ENCODE assay signal across 18 cellular contexts in genomic region chr13:33367186-33367895, GRCh38.
A peak's percentile ranks its signal among the peaks of the same experiment; 100 is the strongest.
DNase-seq lines count a peak whose midpoint lies in the region; ATAC-seq, FAIRE-seq and TF ChIP-seq lines count a peak whose summit lies in the region.
"Had no signal": no experiment of that assay in that cellular context is flagged by ENCODE, and none has a peak within 500 bp of the region (broad histone marks: within the 10 kb centered on the region; RNA-seq: fewer than 3 reads in every experiment).

No MANE protein-coding gene starts in this region.

- H3K27me3 ChIP-seq in HepG2 (ENCODE audit: control insufficient read depth in 1 of 2, insufficient read depth in 2 of 2, low read length in 2 of 2) (no peaks in the 10 kb centered on the region), right lobe of liver (no peaks in the 10 kb centered on the region)
- H3K27me3 ChIP-seq in effector memory CD4-positive, alpha-beta T cell (replicated peaks; ENCODE audit: control insufficient read depth, insufficient read depth, low read length, poor library complexity, severe bottlenecking) = no peaks in the 10 kb centered on the region
- H3K27me3 ChIP-seq: MG63 had no signal

- H3K36me3 ChIP-seq in HepG2 (replicated peaks in 1 of 2; ENCODE audit: control insufficient read depth in 1 of 2, insufficient read depth in 2 of 2, low read length in 2 of 2) = no peaks in the 10 kb centered on the region
- no peaks in the 10 kb centered on the region for H3K36me3 ChIP-seq in right lobe of liver
- H3K36me3 ChIP-seq in effector memory CD4-positive, alpha-beta T cell (ENCODE audit: control insufficient read depth, insufficient read depth, low read length) = no peaks in the 10 kb centered on the region
- H3K36me3 ChIP-seq: MG63 had no signal

- H3K9me3 ChIP-seq in HepG2 (ENCODE audit: low read length) = no peaks in the 10 kb centered on the region
- H3K9me3 ChIP-seq in right lobe of liver = no peaks in the 10 kb centered on the region
- no peaks in the 10 kb centered on the region for H3K9me3 ChIP-seq in effector memory CD4-positive, alpha-beta T cell (ENCODE audit: control insufficient read depth, low read length)
- H3K9me3 ChIP-seq: MG63 had no signal

- TF ChIP-seq POLR2A in HepG2 (IDR thresholded peaks at IDR 0.05; ENCODE audit: insufficient read depth in 1 of 2, low read depth in 2 of 2, low read length in 2 of 2) (no peak), right lobe of liver (IDR thresholded peaks at IDR 0.05) (no peak)

- no peaks in the 10 kb centered on the region for H4K20me1 ChIP-seq in HepG2 (ENCODE audit: insufficient read depth, low read length)

- peak overlapping the region in 3 of 8 donors; percentile 13 to 69 (median 53) for H3K4me3 Mint-ChIP-seq in naive B cell
- H3K4me3 Mint-ChIP-seq in effector memory CD8-positive, alpha-beta T cell = no peak overlapping the region

- no peak overlapping the region for H2AFZ ChIP-seq in HepG2 (ENCODE audit: low read length)

- H3K4me3 ChIP-seq in HepG2 (replicated peaks in 1 of 3; ENCODE audit: insufficient read depth in 1 of 3, low read depth in 2 of 3, low read length in 3 of 3) (no peak overlapping the region), right lobe of liver (no peak overlapping the region)
- no peak overlapping the region for H3K4me3 ChIP-seq in effector memory CD4-positive, alpha-beta T cell (ENCODE audit: insufficient read depth, low read depth, low read length, poor library complexity, severe bottlenecking)
- H3K4me3 ChIP-seq: GM12878, MG63 had no signal

- in situ Hi-C loops in HepG2 (cut with HindIII; ENCODE audit: extremely low pct_ligation_motif_present, low pct_unique_long_range_greater_than_20kb) = no loop called here

- FAIRE-seq in HepG2 (lab: Jason Lieb, UNC) = no peak
- FAIRE-seq: GM12878, H54 had no signal

- H3K4me1 ChIP-seq in HepG2 (ENCODE audit: insufficient read depth, low read length) (peaks cover 15% of the 10 kb centered on the region), right lobe of liver (no peaks in the 10 kb centered on the region)
- no peaks in the 10 kb centered on the region for H3K4me1 ChIP-seq in effector memory CD4-positive, alpha-beta T cell (ENCODE audit: control insufficient read depth, insufficient read depth, low read length, poor library complexity, severe bottlenecking)

- H3K27ac Mint-ChIP-seq in naive B cell = peak overlapping the region in 4 of 6 donors; percentile 8 to 73 (median 26)
- no peak overlapping the region for H3K27ac Mint-ChIP-seq in effector memory CD8-positive, alpha-beta T cell

- intact Hi-C loops in HepG2 (cut with micrococcal nuclease; ENCODE audit: unreplicated experiment) = no loop called here
- intact Hi-C loops in right lobe of liver (cut with DNase I) = no loop called here

- POLR2A ChIA-PET in HepG2 (lab: Yijun Ruan, JAX) = interaction anchor here (0.9 kb wide), 1 partner anchor 138 kb away, joined by 3 read pairs; no protein-coding TSS in a partner anchor

- H3K27me3 Mint-ChIP-seq in naive B cell = no peaks in the 10 kb centered on the region
- H3K27me3 Mint-ChIP-seq in effector memory CD8-positive, alpha-beta T cell = peaks cover 16 to 50% of the 10 kb centered on the region in 2 donors

- peaks cover 0 to 10% (median 2%) of the 10 kb centered on the region in 7 donors for H3K9me3 Mint-ChIP-seq in naive B cell
- H3K9me3 Mint-ChIP-seq in effector memory CD8-positive, alpha-beta T cell = peaks cover 0 to 2% of the 10 kb centered on the region in 2 donors

- DNase-seq in HepG2 (ENCODE audit: low spot score) (no peak), right lobe of liver (no peak), naive B cell (no peak), hepatic stellate cell (ENCODE audit: low spot score) (no peak), NCI-H446 (lab: John Stamatoyannopoulos, UW) (no peak)
- no peak for DNase-seq in effector memory CD8-positive, alpha-beta T cell
- DNase-seq in effector memory CD4-positive, alpha-beta T cell = no peak
- DNase-seq: DMS 273 treated with DMSO at 0.1 percent for 48 hours, MG63, NCI-H1092, NCI-H2227 treated with DMSO at 0.1 percent for 48 hours, NCI-H524 treated with DMSO at 0.1 percent for 48 hours, SHP77 treated with DMSO at 0.1 percent for 48 hours had no signal

- WGBS in HepG2 (ENCODE audit: low lambda C conversion rate) = 100% methylated on average over 2 of the region's 2 CpGs
- 91% methylated on average over 2 of the region's 2 CpGs for WGBS in right lobe of liver (ENCODE audit: insufficient coverage, low coverage, low lambda C conversion rate, missing lambda C conversion rate)

- no peak for TF ChIP-seq CTCF in HepG2 (CRISPR knock-in tag; IDR thresholded peaks at IDR 0.05)
- TF ChIP-seq CTCF in right lobe of liver (IDR thresholded peaks at IDR 0.05) = no peak

- CTCF ChIA-PET in HepG2 (lab: Yijun Ruan, JAX; ENCODE audit: low intra/inter-chr PET ratio, low total read pairs) = no interaction called here

- no TSS peak for BruUV-seq in HepG2 (replicated peaks; lab: Mats Ljungman, UMichigan)

- H3K4me2 ChIP-seq in HepG2 (ENCODE audit: low read depth, low read length) = no peak overlapping the region
- H3K4me2 ChIP-seq: KMS-11 had no signal

- TF ChIP-seq EP300 in HepG2 (IDR thresholded peaks at IDR 0.05; ENCODE audit: low read depth in 2 of 2, low read length in 2 of 2) (no peak), HepG2 (CRISPR knock-in tag; IDR thresholded peaks at IDR 0.05; ENCODE audit: borderline replicate concordance) (no peak)

- no peaks in the 10 kb centered on the region for H3K36me3 Mint-ChIP-seq in naive B cell
- H3K36me3 Mint-ChIP-seq in effector memory CD8-positive, alpha-beta T cell (ENCODE audit: insufficient read depth) = peaks cover 3% of the 10 kb centered on the region

- no peaks in the 10 kb centered on the region for H3K79me2 ChIP-seq in HepG2 (ENCODE audit: insufficient read depth, low read length)

- peaks cover 24 to 48% (median 26%) of the 10 kb centered on the region in 3 donors for H3K4me1 Mint-ChIP-seq in naive B cell
- peaks cover 0 to 3% of the 10 kb centered on the region in 2 donors for H3K4me1 Mint-ChIP-seq in effector memory CD8-positive, alpha-beta T cell (ENCODE audit: low read depth in 2 of 2)

- peak overlapping the region; percentile 31 for H3K27ac ChIP-seq in HepG2 (ENCODE audit: extremely low read length, insufficient read depth, low read length)
- no peak overlapping the region for H3K27ac ChIP-seq in right lobe of liver
- no peak overlapping the region for H3K27ac ChIP-seq in effector memory CD4-positive, alpha-beta T cell (ENCODE audit: insufficient read depth, low read length, poor library complexity, severe bottlenecking)
- H3K27ac ChIP-seq: C4-2B, KMS-11 had no signal

- ATAC-seq in HepG2 = no peak
- no peak for ATAC-seq in right lobe of liver
- peak; percentile 50; the same call in 2 of the 3 replicates for ATAC-seq in SK-N-SH treated with all-trans-retinoic acid at 6 μM for 48 hours
- no peak for ATAC-seq in naive B cell (ENCODE audit: low read depth in 2 of 2)
- ATAC-seq in effector memory CD8-positive, alpha-beta T cell (replicated peaks) = no peak

- no peak for TF ChIP-seq RAD21 in HepG2 (CRISPR knock-in tag; IDR thresholded peaks at IDR 0.05)

- H3K9ac ChIP-seq in HepG2 (ENCODE audit: insufficient read depth, low read depth, low read length) = no peak overlapping the region
- H3K9ac ChIP-seq: KMS-11 had no signal

TF ChIP-seq in SK-N-SH treated with all-trans-retinoic acid at 6 μM for 48 hours, 23 proteins besides CTCF, POLR2A, EP300 and RAD21:
- TF ChIP-seq RARB (CRISPR knock-in tag; IDR thresholded peaks at IDR 0.05) (no peak), TOX (CRISPR knock-in tag; IDR thresholded peaks at IDR 0.05; ENCODE audit: borderline replicate concordance) (no peak), ISL1 (CRISPR knock-in tag; IDR thresholded peaks at IDR 0.05) (peak; percentile 44; the same call in 1 of the 2 replicates)

Comparison
In these comparisons a context has a peak if more than half of its experiments do, and no peak if none do; other contexts are left out.
1. H3K27ac Mint-ChIP-seq: peak in naive B cell (4 of 6); none in effector memory CD8-positive, alpha-beta T cell (0 of 2).